ENCODE assay signal across 19 cellular contexts in genomic region chr6:47581591-47581990, GRCh38.
DNase-seq lines count a peak whose midpoint lies in the region; ATAC-seq and TF ChIP-seq lines count a peak whose summit lies in the region.
"Had no signal": no experiment of that assay in that cellular context is flagged by ENCODE, and none has a peak within 500 bp of the region (broad histone marks: within the 10 kb centered on the region; RNA-seq: fewer than 3 reads in every experiment).

No MANE protein-coding gene starts in this region.

- DNase-seq in stimulated activated naive B cell treated with anti-CD40 and anti-IgM and Interleukin-4, amounts not matched to agents 10 μg/mL and 1 μg/mL and 100 μg/mL, for 72 hours, result no peak
- no peak for DNase-seq in effector memory CD8-positive, alpha-beta T cell
- no peak for DNase-seq in thyroid gland
- DNase-seq: ACHN; activated gamma-delta T cell treated with Interleukin-2 at 50 U/mL for 16 hours; CD8-positive, alpha-beta memory T cell; colonic mucosa; EL; KBM-7; NCI-H1105 treated with DMSO at 0.1 percent for 48 hours; Peyer's patch; stomach had no signal

- no peaks in the 10 kb centered on the region for H3K27me3 Mint-ChIP-seq in stimulated activated naive B cell treated with anti-CD40 and anti-IgM and Interleukin-4, amounts not matched to agents 10 μg/mL and 1 μg/mL and 100 μg/mL, for 72 hours
- H3K27me3 Mint-ChIP-seq in effector memory CD8-positive, alpha-beta T cell, result no peaks in the 10 kb centered on the region
- H3K27me3 Mint-ChIP-seq: CD8-positive, alpha-beta memory T cell had no signal

- H3K36me3 ChIP-seq in thyroid gland, result peaks cover 0 to 16% of the 10 kb centered on the region in 2 donors

- H3K27me3 ChIP-seq in thyroid gland, result no peaks in the 10 kb centered on the region
- H3K27me3 ChIP-seq: ascending aorta, colonic mucosa, Peyer's patch, stomach had no signal

- 74 to 95% methylated on average over 2 of the region's 2 CpGs for WGBS in thyroid gland, 2 donors

- no peaks in the 10 kb centered on the region for H3K9me3 ChIP-seq in thyroid gland
- H3K9me3 ChIP-seq: ascending aorta, colonic mucosa, HAP-1, Peyer's patch, stomach had no signal

- peaks cover 29 to 50% of the 10 kb centered on the region in 2 donors for H3K36me3 Mint-ChIP-seq in stimulated activated naive B cell treated with anti-CD40 and anti-IgM and Interleukin-4, amounts not matched to agents 10 μg/mL and 1 μg/mL and 100 μg/mL, for 72 hours
- peaks cover 63% of the 10 kb centered on the region for H3K36me3 Mint-ChIP-seq in effector memory CD8-positive, alpha-beta T cell (ENCODE audit: insufficient read depth)

- no peaks in the 10 kb centered on the region for H3K4me1 ChIP-seq in thyroid gland
- H3K4me1 ChIP-seq: ascending aorta, colonic mucosa, HAP-1, Peyer's patch, stomach had no signal

- intact Hi-C loops in thyroid gland (cut with DNase I), result no loop called here

- H3K4me3 Mint-ChIP-seq in stimulated activated naive B cell treated with anti-CD40 and anti-IgM and Interleukin-4, amounts not matched to agents 10 μg/mL and 1 μg/mL and 100 μg/mL, for 72 hours, result no peak overlapping the region
- H3K4me3 Mint-ChIP-seq in effector memory CD8-positive, alpha-beta T cell, result no peak overlapping the region
- H3K4me3 Mint-ChIP-seq: CD8-positive, alpha-beta memory T cell had no signal

- no peak overlapping the region for H3K27ac ChIP-seq in thyroid gland
- H3K27ac ChIP-seq: ascending aorta, colonic mucosa, Peyer's patch, stomach had no signal

- ATAC-seq in GM18498 (IDR thresholded peaks at IDR 0.05; ENCODE audit: unreplicated experiment) (peak; percentile 95), GM19467 (IDR thresholded peaks at IDR 0.05; ENCODE audit: unreplicated experiment) (peak; percentile 86), HG02678 (IDR thresholded peaks at IDR 0.05; ENCODE audit: unreplicated experiment) (peak; percentile 84), HG03469 (IDR thresholded peaks at IDR 0.05; ENCODE audit: unreplicated experiment) (peak; percentile 79), HG03439 (IDR thresholded peaks at IDR 0.05; ENCODE audit: unreplicated experiment) (no peak)
- ATAC-seq in stimulated activated naive B cell treated with anti-CD40 and anti-IgM and Interleukin-4, amounts not matched to agents 10 μg/mL and 1 μg/mL and 100 μg/mL, for 72 hours (replicated peaks), result no peak
- no peak for ATAC-seq in effector memory CD8-positive, alpha-beta T cell (replicated peaks)

- no peak overlapping the region for H3K27ac Mint-ChIP-seq in stimulated activated naive B cell treated with anti-CD40 and anti-IgM and Interleukin-4, amounts not matched to agents 10 μg/mL and 1 μg/mL and 100 μg/mL, for 72 hours
- H3K27ac Mint-ChIP-seq in effector memory CD8-positive, alpha-beta T cell, result no peak overlapping the region

- H3K4me3 ChIP-seq in thyroid gland (replicated peaks in 1 of 3), result no peak overlapping the region
- H3K4me3 ChIP-seq: ascending aorta, colonic mucosa, HAP-1, Peyer's patch, stomach had no signal

- H3K9me3 Mint-ChIP-seq in stimulated activated naive B cell treated with anti-CD40 and anti-IgM and Interleukin-4, amounts not matched to agents 10 μg/mL and 1 μg/mL and 100 μg/mL, for 72 hours, result no peaks in the 10 kb centered on the region
- H3K9me3 Mint-ChIP-seq in effector memory CD8-positive, alpha-beta T cell, result no peaks in the 10 kb centered on the region
- H3K9me3 Mint-ChIP-seq: CD8-positive, alpha-beta memory T cell had no signal

- TF ChIP-seq CTCF in thyroid gland (IDR thresholded peaks at IDR 0.05), result no peak

- H3K4me1 Mint-ChIP-seq in stimulated activated naive B cell treated with anti-CD40 and anti-IgM and Interleukin-4, amounts not matched to agents 10 μg/mL and 1 μg/mL and 100 μg/mL, for 72 hours, result no peaks in the 10 kb centered on the region
- H3K4me1 Mint-ChIP-seq in effector memory CD8-positive, alpha-beta T cell (ENCODE audit: low read depth in 2 of 2), result no peaks in the 10 kb centered on the region
- H3K4me1 Mint-ChIP-seq: CD8-positive, alpha-beta memory T cell had no signal

- TF ChIP-seq POLR2A in thyroid gland (IDR thresholded peaks at IDR 0.05), result no peak

Comparison
In these comparisons a context has a peak if more than half of its experiments do, and no peak if none do; other contexts are left out.
1. ATAC-seq: peak in GM18498 (single experiment), GM19467 (single experiment), HG02678 (single experiment) and HG03469 (single experiment); none in HG03439 (single experiment), stimulated activated naive B cell treated with anti-CD40 and anti-IgM and Interleukin-4, amounts not matched to agents 10 μg/mL and 1 μg/mL and 100 μg/mL, for 72 hours (0 of 2) and effector memory CD8-positive, alpha-beta T cell (single experiment).